ENCODE assay signal across 9 cellular contexts in genomic region chr11:68043349-68044144, GRCh38. TPM values are rescaled to one million over a fixed set of nuclear protein-coding genes. Genes with fewer than 3 reads are reported as not detected.
DNase-seq lines count a peak whose midpoint lies in the region; ATAC-seq and TF ChIP-seq lines count a peak whose summit lies in the region.
"Had no signal": no experiment of that assay in that cellular context is flagged by ENCODE, and none has a peak within 500 bp of the region (broad histone marks: within the 10 kb centered on the region; RNA-seq: fewer than 3 reads in every experiment).

No MANE protein-coding gene starts in this region.

- TF ChIP-seq POLR2A in gastroesophageal sphincter (IDR thresholded peaks at IDR 0.05) = no peak

- no peak for TF ChIP-seq CTCF in gastroesophageal sphincter (IDR thresholded peaks at IDR 0.05)

- H3K27me3 Mint-ChIP-seq in CD8-positive, alpha-beta memory T cell = no peaks in the 10 kb centered on the region

- POLR2A ChIA-PET in CD8-positive, alpha-beta memory T cell (lab: Charles Lee) = no interaction called here

- H3K36me3 Mint-ChIP-seq in CD8-positive, alpha-beta memory T cell = peaks cover 0 to 48% (median 0%) of the 10 kb centered on the region in 3 donors

- H3K9me3 Mint-ChIP-seq in CD8-positive, alpha-beta memory T cell = no peaks in the 10 kb centered on the region

- DNase-seq in CD8-positive, alpha-beta memory T cell = peak in 1 of 5 donors; percentile 39
- peak; percentile 26 for DNase-seq in NCI-H460 (ENCODE audit: extremely low read depth, low read depth)
- no peak for DNase-seq in activated CD8-positive, alpha-beta memory T cell treated with anti-CD3 and anti-CD28 coated beads, Interleukin-2, amount 50 U/mL, for 4 hours
- DNase-seq: trophoblast cell had no signal

- no peak for TF ChIP-seq EP300 in gastroesophageal sphincter (IDR thresholded peaks at IDR 0.05)

- ATAC-seq in gastroesophageal sphincter (no peak), GM19328 (IDR thresholded peaks at IDR 0.05; ENCODE audit: unreplicated experiment) (no peak), HG02678 (IDR thresholded peaks at IDR 0.05; ENCODE audit: unreplicated experiment) (no peak)

- no peak overlapping the region for H3K4me3 ChIP-seq in CD8-positive, alpha-beta memory T cell (ENCODE audit: low read length)
- peak overlapping the region in 1 of 2 donors; percentile 12 for H3K4me3 ChIP-seq in gastroesophageal sphincter
- H3K4me3 ChIP-seq: skin epidermis had no signal

- peak overlapping the region in 1 of 7 donors; percentile 48 for H3K4me3 Mint-ChIP-seq in CD8-positive, alpha-beta memory T cell

- H3K36me3 ChIP-seq in CD8-positive, alpha-beta memory T cell (ENCODE audit: insufficient read depth, low read length) = no peaks in the 10 kb centered on the region
- H3K36me3 ChIP-seq in gastroesophageal sphincter = peaks cover 0 to 71% of the 10 kb centered on the region in 2 donors

- CTCF ChIA-PET in CD8-positive, alpha-beta memory T cell (lab: Charles Lee) = no interaction called here

- H3K4me1 Mint-ChIP-seq in CD8-positive, alpha-beta memory T cell = peaks cover 9 to 23% (median 12%) of the 10 kb centered on the region in 3 donors

- H3K27me3 ChIP-seq in CD8-positive, alpha-beta memory T cell (ENCODE audit: insufficient read depth, low read length, poor library complexity, severe bottlenecking) = no peaks in the 10 kb centered on the region
- H3K27me3 ChIP-seq in gastroesophageal sphincter = no peaks in the 10 kb centered on the region

- no peaks in the 10 kb centered on the region for H3K9me3 ChIP-seq in CD8-positive, alpha-beta memory T cell (ENCODE audit: low read length)
- no peaks in the 10 kb centered on the region for H3K9me3 ChIP-seq in gastroesophageal sphincter

- peaks cover 23% of the 10 kb centered on the region for H3K4me1 ChIP-seq in CD8-positive, alpha-beta memory T cell (ENCODE audit: insufficient read depth, low read length)
- peaks cover 0 to 55% (median 13%) of the 10 kb centered on the region in 3 donors for H3K4me1 ChIP-seq in gastroesophageal sphincter

- peak overlapping the region; percentile 61 for H3K27ac ChIP-seq in CD8-positive, alpha-beta memory T cell (ENCODE audit: low read depth, low read length)
- peak overlapping the region in 3 of 4 donors; percentile 11 to 92 (median 83) for H3K27ac ChIP-seq in gastroesophageal sphincter
- H3K27ac ChIP-seq: KMS-11 had no signal

- WGBS in gastroesophageal sphincter (ENCODE audit: low coverage in 1 of 2), 2 donors = no CpG with 5 or more reads among the region's 36 CpGs

- peak overlapping the region in 1 of 8 donors; percentile 94 for H3K27ac Mint-ChIP-seq in CD8-positive, alpha-beta memory T cell

RNA-seq across cellular contexts. Expression of gene TCIRG1, which starts 4.7 kb away (rescaled TPM):
- total RNA-seq in CD8-positive, alpha-beta memory T cell = 100 to 1,000 TPM; 108 to 126 TPM
- 48.1 TPM for polyA plus RNA-seq in CD8-positive, alpha-beta memory T cell
- total RNA-seq in NCI-H460 (2014; rRNA removed; shearing (Covaris generic)) = 43.1 and 46.1 TPM in 2 replicates
- 889 and 1,012 TPM in 2 replicates for polyA plus RNA-seq in NCI-H460 (2014; cell fraction: nucleus; rRNA removed)
- 100 to 1,000 TPM in 1 of 4 donors, 10 to 100 TPM in 3; 44.5 to 140 (median 81.2) TPM for total RNA-seq in gastroesophageal sphincter

RNA-seq across cellular contexts. Expression of gene NDUFS8, which starts 13.1 kb away (rescaled TPM):
- 100 to 1,000 TPM; 132 to 140 TPM for total RNA-seq in CD8-positive, alpha-beta memory T cell
- polyA plus RNA-seq in CD8-positive, alpha-beta memory T cell = 170 TPM
- total RNA-seq in NCI-H460 (2014; rRNA removed; shearing (Covaris generic)) = 150 and 177 TPM in 2 replicates
- polyA plus RNA-seq in NCI-H460 (2014; cell fraction: nucleus; rRNA removed) = 239 and 248 TPM in 2 replicates
- 100 to 1,000 TPM; 145 to 203 (median 159) TPM for total RNA-seq in gastroesophageal sphincter

RNA-seq across cellular contexts. Expression of gene ALDH3B1, which starts 33.4 kb away (rescaled TPM):
- total RNA-seq in CD8-positive, alpha-beta memory T cell = under 1 TPM; 0.20 to 0.33 TPM
- polyA plus RNA-seq in CD8-positive, alpha-beta memory T cell = 0.12 TPM
- 60.8 and 64.5 TPM in 2 replicates for total RNA-seq in NCI-H460 (2014; rRNA removed; shearing (Covaris generic))
- polyA plus RNA-seq in NCI-H460 (2014; cell fraction: nucleus; rRNA removed) = 93.4 and 101 TPM in 2 replicates
- 10 to 100 TPM in 2 of 4 donors, 1 to 10 TPM in 2; 6.4 to 15.1 (median 11.2) TPM for total RNA-seq in gastroesophageal sphincter

RNA-seq across cellular contexts. Expression of gene UNC93B1, which starts 39.6 kb away (rescaled TPM):
- 10 to 100 TPM in 1 of 2 experiments, 1 to 10 TPM in 1; 9.8 to 11.1 TPM for total RNA-seq in CD8-positive, alpha-beta memory T cell
- 26.5 TPM for polyA plus RNA-seq in CD8-positive, alpha-beta memory T cell
- total RNA-seq in NCI-H460 (2014; rRNA removed; shearing (Covaris generic)) = 15.1 and 20.3 TPM in 2 replicates
- polyA plus RNA-seq in NCI-H460 (2014; cell fraction: nucleus; rRNA removed) = 73.5 and 75.1 TPM in 2 replicates
- total RNA-seq in gastroesophageal sphincter = 10 to 100 TPM; 12.6 to 33.0 (median 26.1) TPM

Comparison
In these comparisons a context has a peak if more than half of its experiments do, and no peak if none do; other contexts are left out.
1. RNA of gene ALDH3B1, which starts 33.4 kb away (total RNA-seq): 60.8 to 64.5 TPM in NCI-H460 and 6.4 to 15.1 TPM in gastroesophageal sphincter; 0.20 to 0.33 TPM in CD8-positive, alpha-beta memory T cell; every median in the first group is over 4 times any median in the second.